Comparison of ENCODE assay signal across 20 cellular contexts in genomic region chr1:200386416-200386815, GRCh38.
"Had no signal": no experiment of that assay in that cellular context is flagged by ENCODE, and none has a peak within 500 bp of the region (broad histone marks: within the 10 kb centered on the region; RNA-seq: fewer than 3 reads in every experiment).

No MANE protein-coding gene starts in this region.

- H3K27me3 ChIP-seq: colonic mucosa, hepatocyte, sigmoid colon, stomach, transverse colon had no signal

- H3K36me3 ChIP-seq: colonic mucosa, left ventricle myocardium inferior, lower lobe of right lung, sigmoid colon, stomach, thoracic aorta, transverse colon had no signal

- H3K36me3 Mint-ChIP-seq: memory B cell, naive B cell had no signal

- ATAC-seq: left cardiac atrium, lower lobe of right lung had no signal

- H3K9me3 Mint-ChIP-seq: memory B cell, naive B cell, nephron had no signal

- H3K27ac Mint-ChIP-seq: memory B cell, nephron had no signal

- H3K4me1 Mint-ChIP-seq: nephron had no signal

- H3K4me3 ChIP-seq: colonic mucosa, hepatocyte, left ventricle myocardium inferior, lower lobe of right lung, sigmoid colon, skin epidermis, stomach, thoracic aorta, transverse colon had no signal

- H3K4me1 ChIP-seq: colonic mucosa, left ventricle myocardium inferior, lower lobe of right lung, stomach, transverse colon had no signal

- H3K4me3 Mint-ChIP-seq: memory B cell, naive B cell, nephron had no signal

- H3K27me3 Mint-ChIP-seq: naive B cell had no signal

- H3K27ac ChIP-seq: colonic mucosa, hepatocyte, left ventricle myocardium inferior, lower lobe of right lung, sigmoid colon, skin epidermis, stomach, thoracic aorta, transverse colon had no signal

- H3K9me3 ChIP-seq: colonic mucosa, left ventricle myocardium inferior, lower lobe of right lung, sigmoid colon, stomach, thoracic aorta, transverse colon had no signal

- DNase-seq: colonic mucosa; dermis blood vessel endothelial cell; foreskin melanocyte; head of caudate nucleus; kidney; left cardiac atrium; left ventricle myocardium inferior; lower lobe of right lung; naive B cell; sigmoid colon; stimulated activated CD4-positive, alpha-beta T cell treated with anti-CD3 and anti-CD28 coated beads, Interleukin-12 subunit alpha, Interleukin-12 subunit beta, amount 100 ng/mL, for 4 hours; stimulated activated naive CD4-positive, alpha-beta T cell; stomach; substantia nigra; transverse colon had no signal
